In genomic region chr9:127422133-127422782, GRCh38 we compare ENCODE assay signal across 11 cellular contexts. TPM values are rescaled to one million over a fixed set of nuclear protein-coding genes. Genes with fewer than 3 reads are reported as not detected.
DNase-seq lines count a peak whose midpoint lies in the region; ATAC-seq and TF ChIP-seq lines count a peak whose summit lies in the region.
"Had no signal": no experiment of that assay in that cellular context is flagged by ENCODE, and none has a peak within 500 bp of the region (broad histone marks: within the 10 kb centered on the region; RNA-seq: fewer than 3 reads in every experiment).

No MANE protein-coding gene starts in this region.

- intact Hi-C loops in natural killer cell (cut with micrococcal nuclease) = loop anchor here (10.0 kb wide), 1 partner anchor 137 kb away; no protein-coding TSS in a partner anchor

- no peak for TF ChIP-seq CTCF in AG10803 (conservative IDR thresholded peaks at IDR 0.05; ENCODE audit: low read length)
- TF ChIP-seq CTCF in HFFc6 (IDR thresholded peaks at IDR 0.05) = no peak
- no peak for TF ChIP-seq CTCF in astrocyte of the cerebellum (IDR thresholded peaks at IDR 0.05; ENCODE audit: low read depth, low read length, missing control alignments)
- TF ChIP-seq CTCF in natural killer cell (IDR thresholded peaks at IDR 0.05) = no peak

- no peak for ATAC-seq in natural killer cell
- ATAC-seq in HG02884 (IDR thresholded peaks at IDR 0.05; ENCODE audit: unreplicated experiment) = no peak
- no peak for ATAC-seq in activated CD4-positive, CD25-positive, alpha-beta regulatory T cell treated with anti-CD3 and anti-CD28 coated beads, Interleukin-2, amount 50 U/mL, for 24 hours

- H3K4me3 ChIP-seq in AG10803 (ENCODE audit: low read length) (peak overlapping the region; percentile 96; the same call in 1 of the 2 replicates), astrocyte of the cerebellum (ENCODE audit: low read depth, low read length) (peak overlapping the region; percentile 90)

- H3K4me1 Mint-ChIP-seq in HFFc6 (ENCODE audit: low read depth) = peaks cover 45% of the 10 kb centered on the region
- peaks cover 41 to 54% of the 10 kb centered on the region in 2 donors for H3K4me1 Mint-ChIP-seq in natural killer cell

- H3K4me3 Mint-ChIP-seq in HFFc6 (peak overlapping the region; percentile 99), natural killer cell (peak overlapping the region; percentile 99)

- in situ Hi-C loops in astrocyte of the cerebellum (cut with HindIII; ENCODE audit: low sequenced_read_pairs) = no loop called here

- DNase-seq in AG10803 (ENCODE audit: low read depth) (no peak), HFFc6 (no peak), astrocyte of the cerebellum (ENCODE audit: low read depth) (no peak), natural killer cell (no peak), AML-193 (lab: John Stamatoyannopoulos, UW) (no peak), epidermal melanocyte (ENCODE audit: insufficient read length, low spot score) (no peak)
- DNase-seq: activated naive CD4-positive, alpha-beta T cell treated with Interleukin-2 at 50 U/mL for 16 hours; NCI-H2029; upper lobe of left lung had no signal

- H3K27ac Mint-ChIP-seq in HFFc6 (no peak overlapping the region), natural killer cell (no peak overlapping the region)

- H3K27me3 Mint-ChIP-seq in HFFc6 (ENCODE audit: insufficient read depth) = no peaks in the 10 kb centered on the region
- no peaks in the 10 kb centered on the region for H3K27me3 Mint-ChIP-seq in natural killer cell (ENCODE audit: low read depth in 2 of 2)

- H3K9me3 Mint-ChIP-seq in HFFc6 = no peaks in the 10 kb centered on the region
- no peaks in the 10 kb centered on the region for H3K9me3 Mint-ChIP-seq in natural killer cell

- H3K36me3 Mint-ChIP-seq in HFFc6 (ENCODE audit: low read depth) (peaks cover 12% of the 10 kb centered on the region), natural killer cell (no peaks in the 10 kb centered on the region)

RNA-seq across cellular contexts. Expression of gene ZNF79, which starts 1.9 kb away (rescaled TPM):
- total RNA-seq in HFFc6 (2021; fragmentation: NEBNext Ultra II Directional; extraction: Animal tissue kit (Norgen Biotek cat#: 25700)) = 1 to 10 TPM; 6.7 to 8.5 (median 7.6) TPM
- 10 to 100 TPM; 13.8 to 16.1 (median 14.2) TPM for total RNA-seq in natural killer cell

RNA-seq across cellular contexts. Expression of gene SLC2A8, which starts 25.3 kb away (rescaled TPM):
- total RNA-seq in HFFc6 (2021; fragmentation: NEBNext Ultra II Directional; extraction: Animal tissue kit (Norgen Biotek cat#: 25700)) = 10 to 100 TPM; 11.5 to 13.6 (median 12.5) TPM
- total RNA-seq in natural killer cell = 10 to 100 TPM; 21.1 to 30.6 (median 30.0) TPM

RNA-seq across cellular contexts. Expression of gene RPL12, which starts 28.9 kb away (rescaled TPM):
- 1,000 to 10,000 TPM in 4 of 6 experiments, 100 to 1,000 TPM in 2; 953 to 1,196 (median 1,072) TPM for total RNA-seq in HFFc6 (2021; fragmentation: NEBNext Ultra II Directional; extraction: Animal tissue kit (Norgen Biotek cat#: 25700))
- total RNA-seq in natural killer cell = 100 to 1,000 TPM; 561 to 770 (median 724) TPM

RNA-seq across cellular contexts. Expression of gene LRSAM1, which starts 29.1 kb away (rescaled TPM):
- 10 to 100 TPM; 12.1 to 15.9 (median 13.4) TPM for total RNA-seq in HFFc6 (2021; fragmentation: NEBNext Ultra II Directional; extraction: Animal tissue kit (Norgen Biotek cat#: 25700))
- 10 to 100 TPM; 17.4 to 24.6 (median 20.7) TPM for total RNA-seq in natural killer cell
